In the genomic region with DNA sequence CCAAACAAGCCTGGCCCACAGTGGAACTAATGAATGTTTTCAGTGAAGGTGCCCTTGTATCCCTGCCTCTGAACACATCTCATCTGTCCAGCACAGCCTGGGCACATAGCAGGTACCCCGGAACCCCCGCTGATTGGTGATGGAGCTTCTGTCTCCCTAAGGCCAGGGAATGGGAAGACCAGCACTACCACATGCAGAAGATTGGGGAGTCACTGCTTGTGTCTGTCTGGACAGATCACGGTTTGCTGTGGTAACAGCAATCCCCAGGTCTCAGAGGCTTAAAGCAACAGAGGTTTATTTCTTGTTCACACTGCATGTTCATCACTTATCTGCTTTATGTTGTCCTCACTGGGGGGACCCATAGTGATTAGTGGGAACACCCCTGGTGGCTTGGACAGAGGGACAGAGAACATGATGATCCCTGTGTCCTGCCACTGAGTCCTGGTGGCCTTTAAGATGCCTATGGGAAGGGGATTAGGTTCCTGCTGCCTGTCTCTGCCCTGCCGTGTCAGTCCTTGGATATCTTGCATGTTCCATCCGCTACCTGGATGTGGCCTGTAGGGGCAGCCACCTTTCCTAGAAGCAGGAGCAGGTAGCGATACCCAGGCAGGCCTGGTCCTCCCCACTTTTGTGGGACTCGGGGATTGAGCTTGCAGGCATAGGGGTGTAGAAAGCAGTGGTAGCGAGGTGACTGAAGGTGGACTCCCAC, we compare ENCODE assay signal across 9 cellular contexts. TPM values are rescaled to one million over a fixed set of nuclear protein-coding genes. Genes with fewer than 3 reads are reported as not detected.
DNase-seq lines count a peak whose midpoint lies in the region; ATAC-seq and TF ChIP-seq lines count a peak whose summit lies in the region.
"Had no signal": no experiment of that assay in that cellular context is flagged by ENCODE, and none has a peak within 500 bp of the region (broad histone marks: within the 10 kb centered on the region; RNA-seq: fewer than 3 reads in every experiment).

No MANE protein-coding gene starts in this region.

- intact Hi-C loops in activated naive CD4-positive, alpha-beta T cell treated with anti-CD3 and anti-CD28 coated beads for 36 hours (cut with micrococcal nuclease): loop anchor here (5.0 to 10.0 kb wide), 2 partner anchors 380 to 1483 kb away; a partner anchor contains a TSS
- intact Hi-C loops in left lung (cut with DNase I): loop anchor here in 1 of 2 donors (5.0 kb wide), 1 partner anchor 35 kb away; no protein-coding TSS in a partner anchor

- H3K9me3 ChIP-seq in left lung (no peaks in the 10 kb centered on the region), tibial nerve (no peaks in the 10 kb centered on the region)

- CTCF ChIA-PET in activated naive CD4-positive, alpha-beta T cell treated with anti-CD3 and anti-CD28 coated beads for 36 hours (lab: Charles Lee): interaction anchor here (0.6 to 24.3 kb wide), 6 partner anchors 8 to 382 kb away, joined by 3 to 916 read pairs (median 8); no protein-coding TSS in a partner anchor

- ATAC-seq in left lung (no peak), HG03457 (IDR thresholded peaks at IDR 0.05; ENCODE audit: unreplicated experiment) (no peak)

- H3K27me3 ChIP-seq in left lung: no peaks in the 10 kb centered on the region
- no peaks in the 10 kb centered on the region for H3K27me3 ChIP-seq in tibial nerve

- peak overlapping the region; percentile 76 for H3K4me3 Mint-ChIP-seq in activated naive CD4-positive, alpha-beta T cell treated with anti-CD3 and anti-CD28 coated beads for 36 hours

- no peaks in the 10 kb centered on the region for H3K36me3 ChIP-seq in left lung
- no peaks in the 10 kb centered on the region for H3K36me3 ChIP-seq in tibial nerve

- peaks cover 15% of the 10 kb centered on the region for H3K36me3 Mint-ChIP-seq in activated naive CD4-positive, alpha-beta T cell treated with anti-CD3 and anti-CD28 coated beads for 36 hours (ENCODE audit: low read depth)

- H3K27ac Mint-ChIP-seq in activated naive CD4-positive, alpha-beta T cell treated with anti-CD3 and anti-CD28 coated beads for 36 hours: peak overlapping the region; percentile 93

- no peak for TF ChIP-seq POLR2A in tibial nerve (IDR thresholded peaks at IDR 0.05)

- peaks cover 74% of the 10 kb centered on the region for H3K4me1 Mint-ChIP-seq in activated naive CD4-positive, alpha-beta T cell treated with anti-CD3 and anti-CD28 coated beads for 36 hours (ENCODE audit: low read depth)

- H3K4me3 ChIP-seq in left lung: peak overlapping the region in 1 of 2 donors; percentile 95
- H3K4me3 ChIP-seq in tibial nerve: peak overlapping the region in 1 of 4 donors; percentile 70

- H3K4me1 ChIP-seq in left lung (peaks cover 71 to 85% of the 10 kb centered on the region in 2 donors), tibial nerve (peaks cover 0 to 86% (median 74%) of the 10 kb centered on the region in 4 donors)

- TF ChIP-seq CTCF in left lung (IDR thresholded peaks at IDR 0.05) (no peak), tibial nerve (IDR thresholded peaks at IDR 0.05) (no peak)

- no peak for TF ChIP-seq EP300 in tibial nerve (IDR thresholded peaks at IDR 0.05)

- no peaks in the 10 kb centered on the region for H3K9me3 Mint-ChIP-seq in activated naive CD4-positive, alpha-beta T cell treated with anti-CD3 and anti-CD28 coated beads for 36 hours

- 82% methylated on average over 8 of the region's 8 CpGs for WGBS in tibial nerve, 2 donors

- peak; percentile 27 for DNase-seq in activated naive CD4-positive, alpha-beta T cell treated with anti-CD3 and anti-CD28 coated beads for 36 hours
- DNase-seq in activated naive CD4-positive, alpha-beta T cell treated with Interleukin-2 at 50 U/mL for 16 hours: no peak
- DNase-seq in activated naive CD4-positive, alpha-beta T cell treated with anti-CD3 and anti-CD28 coated beads, Interleukin-2, amount 50 U/mL, for 16 hours: peak; percentile 8
- DNase-seq in left lung (no peak), tibial nerve (ENCODE audit: low spot score in 2 of 2) (no peak), amniotic stem cell (lab: John Stamatoyannopoulos, UW) (no peak), NCI-H2171 (lab: John Stamatoyannopoulos, UW) (no peak)
- DNase-seq: head of caudate nucleus had no signal

- H3K27ac ChIP-seq in left lung (peak overlapping the region; percentile 77 to 98), tibial nerve (peak overlapping the region in 3 of 4 donors; percentile 81 to 99 (median 93))

- no peaks in the 10 kb centered on the region for H3K27me3 Mint-ChIP-seq in activated naive CD4-positive, alpha-beta T cell treated with anti-CD3 and anti-CD28 coated beads for 36 hours (ENCODE audit: low read depth)

RNA-seq across cellular contexts. Expression of a gene that starts 3.6 kb away (rescaled TPM):
- total RNA-seq in activated naive CD4-positive, alpha-beta T cell treated with anti-CD3 and anti-CD28 coated beads for 36 hours: 10 to 100 TPM; 33.5 to 35.5 TPM
- total RNA-seq in left lung (100 to 1,000 TPM; 116 to 158 TPM), tibial nerve (100 to 1,000 TPM; 123 to 163 (median 150) TPM)

RNA-seq across cellular contexts. Expression of a gene that starts 49.4 kb away (rescaled TPM):
- 10 to 100 TPM; 17.6 to 17.7 TPM for total RNA-seq in activated naive CD4-positive, alpha-beta T cell treated with anti-CD3 and anti-CD28 coated beads for 36 hours
- total RNA-seq in left lung (10 to 100 TPM; 46.2 to 50.1 TPM), tibial nerve (100 to 1,000 TPM in 3 of 4 donors, 10 to 100 TPM in 1; 94.5 to 176 (median 128) TPM)

Comparison
In these comparisons a context has a peak if more than half of its experiments do, and no peak if none do; other contexts are left out.
1. DNase-seq: peak in activated naive CD4-positive, alpha-beta T cell treated with anti-CD3 and anti-CD28 coated beads for 36 hours (single experiment) and activated naive CD4-positive, alpha-beta T cell treated with anti-CD3 and anti-CD28 coated beads, Interleukin-2, amount 50 U/mL, for 16 hours (single experiment); none in activated naive CD4-positive, alpha-beta T cell treated with Interleukin-2 at 50 U/mL for 16 hours (single experiment), left lung (0 of 2), tibial nerve (0 of 2), amniotic stem cell (single experiment) and NCI-H2171 (single experiment).